1 cellular context compared by ENCODE assay signal in the genomic region with DNA sequence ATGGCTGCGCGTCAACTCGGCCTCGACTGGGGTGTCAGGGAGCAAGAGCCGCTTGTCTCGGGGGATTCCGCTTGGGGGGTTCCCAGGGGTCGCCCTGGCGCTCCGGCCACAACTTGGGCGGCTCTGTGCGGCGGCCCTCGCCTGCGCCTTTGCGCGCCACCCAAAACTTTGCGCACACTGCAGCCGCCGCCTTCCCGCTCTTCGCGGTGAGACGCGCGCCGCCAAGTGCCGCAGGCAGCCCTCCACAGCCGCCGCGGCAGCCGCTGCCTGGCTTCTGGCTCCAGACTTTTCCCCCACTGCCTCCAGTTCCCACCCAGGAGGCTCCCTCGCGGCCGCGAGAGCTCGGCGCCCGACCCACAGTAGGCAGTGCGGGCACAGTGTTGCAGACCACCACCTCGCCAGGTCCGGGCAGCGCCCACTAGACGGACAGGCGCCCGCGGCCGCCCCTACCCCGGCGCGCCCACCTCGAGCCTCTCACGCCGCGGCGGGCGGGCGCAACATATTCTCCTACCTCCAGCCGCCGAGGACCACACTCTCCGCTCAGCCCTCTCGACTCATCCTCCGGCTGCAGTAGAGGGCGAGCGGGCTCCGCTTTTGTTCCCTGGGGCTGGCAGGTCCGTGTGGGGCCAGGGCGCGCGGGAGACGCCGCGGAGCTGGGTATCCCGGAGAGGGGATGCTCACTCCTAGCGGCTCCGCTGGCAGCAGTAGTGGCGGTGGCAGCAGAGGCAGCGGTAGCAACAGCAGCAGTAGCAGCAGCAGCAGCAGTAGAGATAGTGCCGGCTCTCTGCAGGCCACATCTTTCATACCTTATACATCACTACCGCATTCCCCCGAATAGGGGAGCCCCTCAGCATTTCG.
TF ChIP-seq lines count a peak whose summit lies in the region.

No MANE protein-coding gene starts in this region.

TF ChIP-seq in SK-N-SH treated with all-trans-retinoic acid at 6 μM for 48 hours, 23 proteins besides CTCF, POLR2A, EP300 and RAD21 (continued from another document):
- TF ChIP-seq, protein P1, sequence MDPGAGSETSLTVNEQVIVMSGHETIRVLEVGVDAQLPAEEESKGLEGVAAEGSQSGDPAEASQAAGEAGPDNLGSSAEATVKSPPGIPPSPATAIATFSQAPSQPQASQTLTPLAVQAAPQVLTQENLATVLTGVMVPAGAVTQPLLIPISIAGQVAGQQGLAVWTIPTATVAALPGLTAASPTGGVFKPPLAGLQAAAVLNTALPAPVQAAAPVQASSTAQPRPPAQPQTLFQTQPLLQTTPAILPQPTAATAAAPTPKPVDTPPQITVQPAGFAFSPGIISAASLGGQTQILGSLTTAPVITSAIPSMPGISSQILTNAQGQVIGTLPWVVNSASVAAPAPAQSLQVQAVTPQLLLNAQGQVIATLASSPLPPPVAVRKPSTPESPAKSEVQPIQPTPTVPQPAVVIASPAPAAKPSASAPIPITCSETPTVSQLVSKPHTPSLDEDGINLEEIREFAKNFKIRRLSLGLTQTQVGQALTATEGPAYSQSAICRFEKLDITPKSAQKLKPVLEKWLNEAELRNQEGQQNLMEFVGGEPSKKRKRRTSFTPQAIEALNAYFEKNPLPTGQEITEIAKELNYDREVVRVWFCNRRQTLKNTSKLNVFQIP (CRISPR knock-in tag; IDR thresholded peaks at IDR 0.05; ENCODE audit: borderline replicate concordance, low read depth), result no peak
- TF ChIP-seq, protein P2, sequence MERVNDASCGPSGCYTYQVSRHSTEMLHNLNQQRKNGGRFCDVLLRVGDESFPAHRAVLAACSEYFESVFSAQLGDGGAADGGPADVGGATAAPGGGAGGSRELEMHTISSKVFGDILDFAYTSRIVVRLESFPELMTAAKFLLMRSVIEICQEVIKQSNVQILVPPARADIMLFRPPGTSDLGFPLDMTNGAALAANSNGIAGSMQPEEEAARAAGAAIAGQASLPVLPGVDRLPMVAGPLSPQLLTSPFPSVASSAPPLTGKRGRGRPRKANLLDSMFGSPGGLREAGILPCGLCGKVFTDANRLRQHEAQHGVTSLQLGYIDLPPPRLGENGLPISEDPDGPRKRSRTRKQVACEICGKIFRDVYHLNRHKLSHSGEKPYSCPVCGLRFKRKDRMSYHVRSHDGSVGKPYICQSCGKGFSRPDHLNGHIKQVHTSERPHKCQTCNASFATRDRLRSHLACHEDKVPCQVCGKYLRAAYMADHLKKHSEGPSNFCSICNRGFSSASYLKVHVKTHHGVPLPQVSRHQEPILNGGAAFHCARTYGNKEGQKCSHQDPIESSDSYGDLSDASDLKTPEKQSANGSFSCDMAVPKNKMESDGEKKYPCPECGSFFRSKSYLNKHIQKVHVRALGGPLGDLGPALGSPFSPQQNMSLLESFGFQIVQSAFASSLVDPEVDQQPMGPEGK (CRISPR knock-in tag; IDR thresholded peaks at IDR 0.05; ENCODE audit: borderline replicate concordance), result no peak
- TF ChIP-seq ZFP30 (CRISPR knock-in tag; IDR thresholded peaks at IDR 0.05), result no peak
- TF ChIP-seq, protein P3, sequence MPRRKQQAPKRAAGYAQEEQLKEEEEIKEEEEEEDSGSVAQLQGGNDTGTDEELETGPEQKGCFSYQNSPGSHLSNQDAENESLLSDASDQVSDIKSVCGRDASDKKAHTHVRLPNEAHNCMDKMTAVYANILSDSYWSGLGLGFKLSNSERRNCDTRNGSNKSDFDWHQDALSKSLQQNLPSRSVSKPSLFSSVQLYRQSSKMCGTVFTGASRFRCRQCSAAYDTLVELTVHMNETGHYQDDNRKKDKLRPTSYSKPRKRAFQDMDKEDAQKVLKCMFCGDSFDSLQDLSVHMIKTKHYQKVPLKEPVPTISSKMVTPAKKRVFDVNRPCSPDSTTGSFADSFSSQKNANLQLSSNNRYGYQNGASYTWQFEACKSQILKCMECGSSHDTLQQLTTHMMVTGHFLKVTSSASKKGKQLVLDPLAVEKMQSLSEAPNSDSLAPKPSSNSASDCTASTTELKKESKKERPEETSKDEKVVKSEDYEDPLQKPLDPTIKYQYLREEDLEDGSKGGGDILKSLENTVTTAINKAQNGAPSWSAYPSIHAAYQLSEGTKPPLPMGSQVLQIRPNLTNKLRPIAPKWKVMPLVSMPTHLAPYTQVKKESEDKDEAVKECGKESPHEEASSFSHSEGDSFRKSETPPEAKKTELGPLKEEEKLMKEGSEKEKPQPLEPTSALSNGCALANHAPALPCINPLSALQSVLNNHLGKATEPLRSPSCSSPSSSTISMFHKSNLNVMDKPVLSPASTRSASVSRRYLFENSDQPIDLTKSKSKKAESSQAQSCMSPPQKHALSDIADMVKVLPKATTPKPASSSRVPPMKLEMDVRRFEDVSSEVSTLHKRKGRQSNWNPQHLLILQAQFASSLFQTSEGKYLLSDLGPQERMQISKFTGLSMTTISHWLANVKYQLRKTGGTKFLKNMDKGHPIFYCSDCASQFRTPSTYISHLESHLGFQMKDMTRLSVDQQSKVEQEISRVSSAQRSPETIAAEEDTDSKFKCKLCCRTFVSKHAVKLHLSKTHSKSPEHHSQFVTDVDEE (CRISPR knock-in tag; IDR thresholded peaks at IDR 0.05), result no peak
- no peak for TF ChIP-seq RARB (CRISPR knock-in tag; IDR thresholded peaks at IDR 0.05)
